1 cellular context compared by ENCODE assay signal in the genomic region with DNA sequence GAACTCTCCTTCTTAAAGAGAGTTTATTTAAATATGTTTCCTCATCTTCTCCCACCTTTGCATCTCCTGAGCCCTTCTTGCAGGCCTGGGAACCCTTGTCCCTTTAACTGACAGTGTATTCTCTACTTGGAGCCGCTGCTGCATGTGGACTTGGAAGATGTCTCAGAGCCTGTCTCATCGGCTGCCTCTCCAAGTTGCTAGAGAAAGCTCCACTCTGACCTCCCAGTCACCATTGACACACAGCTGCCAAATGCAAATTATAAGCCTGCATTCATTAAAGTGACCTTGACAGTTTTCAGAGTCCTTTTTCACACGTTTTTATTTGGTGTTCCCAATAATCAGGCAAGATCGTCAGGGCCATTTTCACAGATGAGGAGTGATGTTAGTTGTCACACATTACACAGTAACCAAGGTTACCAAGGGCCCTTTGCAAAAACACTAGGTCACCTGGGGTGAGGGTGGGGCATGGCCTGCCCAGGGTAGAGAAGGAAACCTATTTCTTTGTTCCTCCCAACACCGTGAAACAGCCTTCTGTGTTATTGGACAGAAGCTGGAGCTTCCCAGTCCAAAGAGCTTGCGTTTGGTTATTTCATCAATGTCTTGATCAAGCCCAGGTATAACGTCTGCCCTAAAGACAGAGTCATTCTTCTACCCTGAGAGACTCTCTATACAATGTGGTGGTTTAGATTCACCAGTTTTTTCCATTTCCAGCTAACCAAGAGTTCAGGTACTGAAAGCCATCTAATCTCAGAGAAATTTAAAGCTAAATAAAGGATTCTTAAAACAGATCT.
TF ChIP-seq lines count a peak whose summit lies in the region.

No MANE protein-coding gene starts in this region.

TF ChIP-seq in WTC11, 78 proteins besides CTCF, POLR2A, EP300 and RAD21 (continued from another document):
- TF ChIP-seq, protein P1, sequence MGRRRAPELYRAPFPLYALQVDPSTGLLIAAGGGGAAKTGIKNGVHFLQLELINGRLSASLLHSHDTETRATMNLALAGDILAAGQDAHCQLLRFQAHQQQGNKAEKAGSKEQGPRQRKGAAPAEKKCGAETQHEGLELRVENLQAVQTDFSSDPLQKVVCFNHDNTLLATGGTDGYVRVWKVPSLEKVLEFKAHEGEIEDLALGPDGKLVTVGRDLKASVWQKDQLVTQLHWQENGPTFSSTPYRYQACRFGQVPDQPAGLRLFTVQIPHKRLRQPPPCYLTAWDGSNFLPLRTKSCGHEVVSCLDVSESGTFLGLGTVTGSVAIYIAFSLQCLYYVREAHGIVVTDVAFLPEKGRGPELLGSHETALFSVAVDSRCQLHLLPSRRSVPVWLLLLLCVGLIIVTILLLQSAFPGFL (CRISPR knock-in tag; IDR thresholded peaks at IDR 0.05; ENCODE audit: borderline replicate concordance), result no peak
- no peak for TF ChIP-seq MYBL2 (CRISPR knock-in tag; IDR thresholded peaks at IDR 0.05)
